11 cellular contexts compared by ENCODE assay signal in the genomic region with DNA sequence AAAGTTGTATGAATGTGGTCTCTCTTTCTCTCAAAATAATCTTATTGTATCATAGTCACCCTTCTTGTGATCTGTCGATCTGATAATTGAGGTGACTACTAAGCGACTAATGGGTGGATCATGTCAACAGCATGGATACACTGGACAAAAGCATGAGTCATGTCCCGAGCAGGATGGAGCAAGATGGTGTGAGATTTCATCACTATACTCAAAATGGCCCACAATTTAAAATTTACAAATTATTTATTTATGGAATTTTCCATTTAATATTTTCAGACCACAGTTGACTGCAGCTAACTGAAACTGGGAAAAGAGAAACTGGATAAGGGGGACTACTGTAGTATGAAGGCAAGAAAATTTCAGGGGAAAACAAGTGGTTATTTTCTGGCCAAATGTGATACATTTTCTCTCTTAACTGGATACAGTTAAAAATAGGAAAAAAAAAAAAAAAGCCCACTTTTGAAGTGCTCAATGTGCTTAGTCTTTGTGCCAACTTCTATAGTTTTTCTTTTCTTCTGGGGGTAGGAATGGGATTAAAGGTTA. TPM values are rescaled to one million over a fixed set of nuclear protein-coding genes. Genes with fewer than 3 reads are reported as not detected.
DNase-seq lines count a peak whose midpoint lies in the region; ATAC-seq, FAIRE-seq and TF ChIP-seq lines count a peak whose summit lies in the region.
"Had no signal": no experiment of that assay in that cellular context is flagged by ENCODE, and none has a peak within 500 bp of the region (broad histone marks: within the 10 kb centered on the region; RNA-seq: fewer than 3 reads in every experiment).

No MANE protein-coding gene starts in this region.

- H3K4me2 ChIP-seq in mesenchymal stem cell (ENCODE audit: low read length, poor library complexity, severe bottlenecking), result no peak overlapping the region

- no peak overlapping the region for H2AFZ ChIP-seq in mesenchymal stem cell (ENCODE audit: low read depth, low read length)

- 29% methylated on average over 2 of the region's 3 CpGs for WGBS in mesenchymal stem cell
- WGBS in aorta, 2 donors, result 86 to 89% methylated on average over 3 of the region's 3 CpGs

- H3K27ac ChIP-seq in mesenchymal stem cell (ENCODE audit: low read length, poor library complexity, severe bottlenecking), result no peak overlapping the region
- no peak overlapping the region for H3K27ac ChIP-seq in aorta (ENCODE audit: low read depth in 1 of 2, low read length in 2 of 2)
- H3K27ac ChIP-seq: esophagus squamous epithelium, testis had no signal

- no peaks in the 10 kb centered on the region for H3K79me1 ChIP-seq in mesenchymal stem cell (replicated peaks; ENCODE audit: low read length, poor library complexity, severe bottlenecking)

- H3K14ac ChIP-seq in mesenchymal stem cell (ENCODE audit: low read length in 2 of 2), result no peak overlapping the region

- H2BK5ac ChIP-seq in mesenchymal stem cell (ENCODE audit: low read depth, low read length, poor library complexity, severe bottlenecking), result no peak overlapping the region

- no peaks in the 10 kb centered on the region for H3K4me1 ChIP-seq in mesenchymal stem cell (ENCODE audit: control insufficient read depth, insufficient read depth, low read depth, low read length)
- H3K4me1 ChIP-seq in aorta (ENCODE audit: control insufficient read depth in 1 of 2, insufficient read depth in 2 of 2, low read length in 2 of 2), result no peaks in the 10 kb centered on the region
- H3K4me1 ChIP-seq: testis had no signal

- H2BK15ac ChIP-seq in mesenchymal stem cell (ENCODE audit: low read depth, poor library complexity, severe bottlenecking), result no peak overlapping the region

- no peaks in the 10 kb centered on the region for H3K27me3 ChIP-seq in mesenchymal stem cell (ENCODE audit: control insufficient read depth in 1 of 2, insufficient read depth in 1 of 2, low read length in 2 of 2)
- no peaks in the 10 kb centered on the region for H3K27me3 ChIP-seq in aorta (ENCODE audit: control insufficient read depth in 1 of 2, insufficient read depth in 2 of 2, low read length in 1 of 2)
- H3K27me3 ChIP-seq: esophagus squamous epithelium, testis had no signal

- H3K9ac ChIP-seq in mesenchymal stem cell (ENCODE audit: low read length), result peak overlapping the region; percentile 87

- H3K9me3 ChIP-seq in mesenchymal stem cell (ENCODE audit: control insufficient read depth, low read length) (no peaks in the 10 kb centered on the region), aorta (ENCODE audit: control insufficient read depth, low read length) (no peaks in the 10 kb centered on the region)
- H3K9me3 ChIP-seq: esophagus squamous epithelium, testis had no signal

- H3K36me3 ChIP-seq in mesenchymal stem cell (ENCODE audit: control insufficient read depth in 1 of 2, insufficient read depth in 2 of 2, low read depth in 1 of 2, low read length in 2 of 2) (no peaks in the 10 kb centered on the region), aorta (ENCODE audit: control insufficient read depth in 1 of 2, insufficient read depth in 2 of 2, low read length in 1 of 2) (peaks cover 0 to 2% of the 10 kb centered on the region in 2 donors)

- no peak for FAIRE-seq in D721Med (lab: Jason Lieb, UNC)

- TF ChIP-seq CTCF in D721Med (IDR thresholded peaks at IDR 0.05; ENCODE audit: insufficient read depth, missing control alignments), result no peak

- H4K91ac ChIP-seq in mesenchymal stem cell (ENCODE audit: low read length), result no peak overlapping the region

- peak; percentile 16 for DNase-seq in Caki2 (ENCODE audit: low read depth)
- peak in 55 of 76 experiments; percentile 0 to 81 (median 40) for DNase-seq in HUDEP-2 (lab: John Stamatoyannopoulos, UW; ENCODE audit: unreplicated experiment in 76 of 76)
- peak; percentile 86 for DNase-seq in amniotic epithelial cell (ENCODE audit: low read depth)
- peak; percentile 88 for DNase-seq in mesenchymal stem cell
- DNase-seq in aorta, result no peak
- no peak for DNase-seq in NCI-H2171 (lab: John Stamatoyannopoulos, UW)
- DNase-seq in D721Med (ENCODE audit: insufficient read length, low spot score), result no peak
- DNase-seq in NCI-H146 treated with DMSO at 0.1 percent for 48 hours (lab: John Stamatoyannopoulos, UW; ENCODE audit: unreplicated experiment), result no peak
- DNase-seq: esophagus squamous epithelium, NCI-H748 treated with DMSO at 0.1 percent for 48 hours, testis had no signal

- H2AK5ac ChIP-seq in mesenchymal stem cell (ENCODE audit: low read length, severe bottlenecking), result no peak overlapping the region

- H3K18ac ChIP-seq in mesenchymal stem cell (ENCODE audit: low read depth in 1 of 2, low read length in 2 of 2), result no peak overlapping the region

- H2BK12ac ChIP-seq in mesenchymal stem cell (ENCODE audit: low read length in 2 of 2), result no peak overlapping the region

- in situ Hi-C loops in Caki2 (cut with HindIII; ENCODE audit: low pct_unique_long_range_greater_than_20kb, low sequenced_read_pairs), result no loop called here

- H3K4me3 ChIP-seq in mesenchymal stem cell (ENCODE audit: insufficient read depth in 1 of 2, low read depth in 1 of 2, low read length in 2 of 2), result peak overlapping the region in 1 of 2 experiments; percentile 36
- H3K4me3 ChIP-seq in aorta (ENCODE audit: low read length in 2 of 2), result no peak overlapping the region
- H3K4me3 ChIP-seq: esophagus squamous epithelium, testis had no signal

- H2BK120ac ChIP-seq in mesenchymal stem cell (ENCODE audit: low read depth, low read length), result no peak overlapping the region

- no peak overlapping the region for H3K23ac ChIP-seq in mesenchymal stem cell (ENCODE audit: low read length in 2 of 2)

- intact Hi-C loops in aorta (cut with DNase I), result no loop called here

- H3K4ac ChIP-seq in mesenchymal stem cell (ENCODE audit: low read depth in 1 of 2, low read length in 2 of 2), result no peak overlapping the region

- no peak overlapping the region for H4K8ac ChIP-seq in mesenchymal stem cell (ENCODE audit: low read length)

- ATAC-seq in aorta (ENCODE audit: low FRiP score), result no peak

RNA-seq across cellular contexts. Expression of a gene that starts 25.3 kb away (rescaled TPM):
- total RNA-seq in Caki2 (2014; rRNA removed; shearing (Covaris generic); ENCODE audit: low replicate concordance), result 0.03 TPM in 1 of 2 replicates, not detected in the other
- polyA plus RNA-seq in mesenchymal stem cell (2013, experiment 1 of 2), result 2.3 TPM
- polyA plus RNA-seq in mesenchymal stem cell (2013, experiment 2 of 2), result 2.5 TPM
- total RNA-seq in aorta, result 1 to 10 TPM; 7.1 to 8.9 TPM
- polyA plus RNA-seq in aorta, result 1 to 10 TPM; 2.2 to 2.8 TPM

Comparison
In these comparisons a context has a peak if more than half of its experiments do, and no peak if none do; other contexts are left out.
1. DNase-seq: peak in Caki2 (single experiment), HUDEP-2 (55 of 76), amniotic epithelial cell (single experiment) and mesenchymal stem cell (single experiment); none in aorta (0 of 2), NCI-H2171 (single experiment), D721Med (single experiment) and NCI-H146 treated with DMSO at 0.1 percent for 48 hours (single experiment).